1 cellular context compared by ENCODE assay signal in the genomic region with DNA sequence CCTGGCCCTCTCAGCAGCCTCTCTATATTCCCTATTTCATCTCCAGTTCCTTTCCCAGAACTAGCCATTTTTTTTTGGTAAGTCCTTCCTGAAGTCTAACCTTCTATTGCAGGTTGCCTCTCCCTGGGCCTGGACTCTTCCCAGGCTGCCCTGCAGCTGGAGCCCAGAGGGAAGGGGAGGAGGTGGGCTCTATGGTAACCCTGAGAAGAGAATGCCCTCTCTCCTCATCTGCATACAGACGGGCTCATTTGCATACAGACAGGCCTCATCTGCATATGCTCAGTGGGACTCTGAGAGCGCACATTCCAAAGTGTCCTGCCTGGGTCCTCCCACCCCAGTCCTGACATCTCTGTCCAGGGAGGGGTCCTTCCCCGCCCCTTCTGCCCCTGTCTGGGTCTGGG.
TF ChIP-seq lines count a peak whose summit lies in the region.

No MANE protein-coding gene starts in this region.

TF ChIP-seq in H1, 55 proteins besides CTCF, POLR2A, EP300 and RAD21:
- TF ChIP-seq, protein P1, sequence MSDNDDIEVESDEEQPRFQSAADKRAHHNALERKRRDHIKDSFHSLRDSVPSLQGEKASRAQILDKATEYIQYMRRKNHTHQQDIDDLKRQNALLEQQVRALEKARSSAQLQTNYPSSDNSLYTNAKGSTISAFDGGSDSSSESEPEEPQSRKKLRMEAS (IDR thresholded peaks at IDR 0.05): peak; percentile 35; the same call in 1 of the 2 replicates
- TF ChIP-seq SP4 (IDR thresholded peaks at IDR 0.05; ENCODE audit: low read length) (peak; percentile 23; the same call in 1 of the 2 replicates), TEAD4 (IDR thresholded peaks at IDR 0.05; ENCODE audit: low read depth, low read length) (peak; percentile 71; the same call in 1 of the 2 replicates), CTBP2 (IDR thresholded peaks at IDR 0.05; ENCODE audit: borderline replicate concordance, insufficient read depth, insufficient read length, low read length) (no peak), KDM1A (IDR thresholded peaks at IDR 0.05; ENCODE audit: borderline replicate concordance, low read length) (peak; percentile 99), TAF1 (IDR thresholded peaks at IDR 0.05; ENCODE audit: low read depth, low read length) (no peak), HDAC2 (IDR thresholded peaks at IDR 0.05; ENCODE audit: borderline replicate concordance in 1 of 2, low read depth in 2 of 2, low read length in 2 of 2) (peak in 1 of 2 experiments; percentile 99; a peak in 2 of 4 replicates)
TF ChIP-seq in H1: peak in this region for 5.
